In the genomic region with DNA sequence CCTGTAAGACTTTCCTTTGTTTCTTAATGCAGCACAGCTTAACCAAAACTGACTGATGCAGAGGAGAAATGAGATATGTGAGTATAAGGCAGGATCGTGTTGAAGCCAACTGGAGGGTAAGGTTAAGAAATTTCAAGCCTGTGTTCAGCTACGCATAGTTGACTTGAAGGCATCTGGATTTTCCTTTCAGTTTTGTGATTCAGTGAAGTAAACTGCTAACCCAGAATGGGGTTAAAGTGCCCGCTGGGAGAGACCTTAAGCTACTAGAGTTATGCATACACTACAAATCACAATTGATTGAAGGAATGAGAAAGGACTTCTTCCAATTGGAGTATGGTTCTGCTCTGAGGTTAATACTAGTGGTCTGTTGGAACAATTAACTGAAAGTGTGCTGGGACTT, we compare ENCODE assay signal across 2 cellular contexts.
TF ChIP-seq lines count a peak whose summit lies in the region.

No MANE protein-coding gene starts in this region.

TF ChIP-seq in GM23338, 12 proteins besides CTCF, POLR2A, EP300 and RAD21:
- TF ChIP-seq ZNF462 (CRISPR knock-in tag; IDR thresholded peaks at IDR 0.05) = peak; percentile 49; the same call in 1 of the 2 replicates
- TF ChIP-seq JUNB (IDR thresholded peaks at IDR 0.05; ENCODE audit: unreplicated experiment) = no peak
- no peak for TF ChIP-seq POLR2AphosphoS5 (IDR thresholded peaks at IDR 0.05; ENCODE audit: low read depth)

TF ChIP-seq in H1, 55 proteins besides CTCF, POLR2A, EP300 and RAD21:
- TF ChIP-seq TBP (IDR thresholded peaks at IDR 0.05; ENCODE audit: low read depth, low read length) (no peak), EZH2 (IDR thresholded peaks at IDR 0.05; ENCODE audit: low read depth, low read length, severe bottlenecking) (no peak), TAF7 (optimal IDR thresholded peaks at IDR 0.05; ENCODE audit: borderline replicate concordance, low read depth, low read length) (no peak), SUZ12 (IDR thresholded peaks at IDR 0.05; ENCODE audit: low read length) (no peak), KDM4A (IDR thresholded peaks at IDR 0.05; ENCODE audit: low read depth, low read length, severe bottlenecking) (no peak), ASH2L (IDR thresholded peaks at IDR 0.05; ENCODE audit: low read length) (no peak), KDM1A (IDR thresholded peaks at IDR 0.05; ENCODE audit: borderline replicate concordance, low read length) (no peak), FOSL1 (IDR thresholded peaks at IDR 0.05; ENCODE audit: insufficient read depth, low read depth, low read length) (no peak)
- TF ChIP-seq, protein P1, sequence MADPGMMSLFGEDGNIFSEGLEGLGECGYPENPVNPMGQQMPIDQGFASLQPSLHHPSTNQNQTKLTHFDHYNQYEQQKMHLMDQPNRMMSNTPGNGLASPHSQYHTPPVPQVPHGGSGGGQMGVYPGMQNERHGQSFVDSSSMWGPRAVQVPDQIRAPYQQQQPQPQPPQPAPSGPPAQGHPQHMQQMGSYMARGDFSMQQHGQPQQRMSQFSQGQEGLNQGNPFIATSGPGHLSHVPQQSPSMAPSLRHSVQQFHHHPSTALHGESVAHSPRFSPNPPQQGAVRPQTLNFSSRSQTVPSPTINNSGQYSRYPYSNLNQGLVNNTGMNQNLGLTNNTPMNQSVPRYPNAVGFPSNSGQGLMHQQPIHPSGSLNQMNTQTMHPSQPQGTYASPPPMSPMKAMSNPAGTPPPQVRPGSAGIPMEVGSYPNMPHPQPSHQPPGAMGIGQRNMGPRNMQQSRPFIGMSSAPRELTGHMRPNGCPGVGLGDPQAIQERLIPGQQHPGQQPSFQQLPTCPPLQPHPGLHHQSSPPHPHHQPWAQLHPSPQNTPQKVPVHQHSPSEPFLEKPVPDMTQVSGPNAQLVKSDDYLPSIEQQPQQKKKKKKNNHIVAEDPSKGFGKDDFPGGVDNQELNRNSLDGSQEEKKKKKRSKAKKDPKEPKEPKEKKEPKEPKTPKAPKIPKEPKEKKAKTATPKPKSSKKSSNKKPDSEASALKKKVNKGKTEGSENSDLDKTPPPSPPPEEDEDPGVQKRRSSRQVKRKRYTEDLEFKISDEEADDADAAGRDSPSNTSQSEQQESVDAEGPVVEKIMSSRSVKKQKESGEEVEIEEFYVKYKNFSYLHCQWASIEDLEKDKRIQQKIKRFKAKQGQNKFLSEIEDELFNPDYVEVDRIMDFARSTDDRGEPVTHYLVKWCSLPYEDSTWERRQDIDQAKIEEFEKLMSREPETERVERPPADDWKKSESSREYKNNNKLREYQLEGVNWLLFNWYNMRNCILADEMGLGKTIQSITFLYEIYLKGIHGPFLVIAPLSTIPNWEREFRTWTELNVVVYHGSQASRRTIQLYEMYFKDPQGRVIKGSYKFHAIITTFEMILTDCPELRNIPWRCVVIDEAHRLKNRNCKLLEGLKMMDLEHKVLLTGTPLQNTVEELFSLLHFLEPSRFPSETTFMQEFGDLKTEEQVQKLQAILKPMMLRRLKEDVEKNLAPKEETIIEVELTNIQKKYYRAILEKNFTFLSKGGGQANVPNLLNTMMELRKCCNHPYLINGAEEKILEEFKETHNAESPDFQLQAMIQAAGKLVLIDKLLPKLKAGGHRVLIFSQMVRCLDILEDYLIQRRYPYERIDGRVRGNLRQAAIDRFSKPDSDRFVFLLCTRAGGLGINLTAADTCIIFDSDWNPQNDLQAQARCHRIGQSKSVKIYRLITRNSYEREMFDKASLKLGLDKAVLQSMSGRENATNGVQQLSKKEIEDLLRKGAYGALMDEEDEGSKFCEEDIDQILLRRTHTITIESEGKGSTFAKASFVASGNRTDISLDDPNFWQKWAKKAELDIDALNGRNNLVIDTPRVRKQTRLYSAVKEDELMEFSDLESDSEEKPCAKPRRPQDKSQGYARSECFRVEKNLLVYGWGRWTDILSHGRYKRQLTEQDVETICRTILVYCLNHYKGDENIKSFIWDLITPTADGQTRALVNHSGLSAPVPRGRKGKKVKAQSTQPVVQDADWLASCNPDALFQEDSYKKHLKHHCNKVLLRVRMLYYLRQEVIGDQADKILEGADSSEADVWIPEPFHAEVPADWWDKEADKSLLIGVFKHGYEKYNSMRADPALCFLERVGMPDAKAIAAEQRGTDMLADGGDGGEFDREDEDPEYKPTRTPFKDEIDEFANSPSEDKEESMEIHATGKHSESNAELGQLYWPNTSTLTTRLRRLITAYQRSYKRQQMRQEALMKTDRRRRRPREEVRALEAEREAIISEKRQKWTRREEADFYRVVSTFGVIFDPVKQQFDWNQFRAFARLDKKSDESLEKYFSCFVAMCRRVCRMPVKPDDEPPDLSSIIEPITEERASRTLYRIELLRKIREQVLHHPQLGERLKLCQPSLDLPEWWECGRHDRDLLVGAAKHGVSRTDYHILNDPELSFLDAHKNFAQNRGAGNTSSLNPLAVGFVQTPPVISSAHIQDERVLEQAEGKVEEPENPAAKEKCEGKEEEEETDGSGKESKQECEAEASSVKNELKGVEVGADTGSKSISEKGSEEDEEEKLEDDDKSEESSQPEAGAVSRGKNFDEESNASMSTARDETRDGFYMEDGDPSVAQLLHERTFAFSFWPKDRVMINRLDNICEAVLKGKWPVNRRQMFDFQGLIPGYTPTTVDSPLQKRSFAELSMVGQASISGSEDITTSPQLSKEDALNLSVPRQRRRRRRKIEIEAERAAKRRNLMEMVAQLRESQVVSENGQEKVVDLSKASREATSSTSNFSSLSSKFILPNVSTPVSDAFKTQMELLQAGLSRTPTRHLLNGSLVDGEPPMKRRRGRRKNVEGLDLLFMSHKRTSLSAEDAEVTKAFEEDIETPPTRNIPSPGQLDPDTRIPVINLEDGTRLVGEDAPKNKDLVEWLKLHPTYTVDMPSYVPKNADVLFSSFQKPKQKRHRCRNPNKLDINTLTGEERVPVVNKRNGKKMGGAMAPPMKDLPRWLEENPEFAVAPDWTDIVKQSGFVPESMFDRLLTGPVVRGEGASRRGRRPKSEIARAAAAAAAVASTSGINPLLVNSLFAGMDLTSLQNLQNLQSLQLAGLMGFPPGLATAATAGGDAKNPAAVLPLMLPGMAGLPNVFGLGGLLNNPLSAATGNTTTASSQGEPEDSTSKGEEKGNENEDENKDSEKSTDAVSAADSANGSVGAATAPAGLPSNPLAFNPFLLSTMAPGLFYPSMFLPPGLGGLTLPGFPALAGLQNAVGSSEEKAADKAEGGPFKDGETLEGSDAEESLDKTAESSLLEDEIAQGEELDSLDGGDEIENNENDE (IDR thresholded peaks at IDR 0.05; ENCODE audit: insufficient replicate concordance, low read length) = no peak
- TF ChIP-seq, protein P2, sequence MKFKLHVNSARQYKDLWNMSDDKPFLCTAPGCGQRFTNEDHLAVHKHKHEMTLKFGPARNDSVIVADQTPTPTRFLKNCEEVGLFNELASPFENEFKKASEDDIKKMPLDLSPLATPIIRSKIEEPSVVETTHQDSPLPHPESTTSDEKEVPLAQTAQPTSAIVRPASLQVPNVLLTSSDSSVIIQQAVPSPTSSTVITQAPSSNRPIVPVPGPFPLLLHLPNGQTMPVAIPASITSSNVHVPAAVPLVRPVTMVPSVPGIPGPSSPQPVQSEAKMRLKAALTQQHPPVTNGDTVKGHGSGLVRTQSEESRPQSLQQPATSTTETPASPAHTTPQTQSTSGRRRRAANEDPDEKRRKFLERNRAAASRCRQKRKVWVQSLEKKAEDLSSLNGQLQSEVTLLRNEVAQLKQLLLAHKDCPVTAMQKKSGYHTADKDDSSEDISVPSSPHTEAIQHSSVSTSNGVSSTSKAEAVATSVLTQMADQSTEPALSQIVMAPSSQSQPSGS (IDR thresholded peaks at IDR 0.05; ENCODE audit: low read length) = no peak
